ENCODE assay signal across 10 cellular contexts in genomic region chr1:150152182-150152536, GRCh38. TPM values are rescaled to one million over a fixed set of nuclear protein-coding genes. Genes with fewer than 3 reads are reported as not detected.
DNase-seq lines count a peak whose midpoint lies in the region; ATAC-seq and TF ChIP-seq lines count a peak whose summit lies in the region.
"Had no signal": no experiment of that assay in that cellular context is flagged by ENCODE, and none has a peak within 500 bp of the region (broad histone marks: within the 10 kb centered on the region; RNA-seq: fewer than 3 reads in every experiment).

No MANE protein-coding gene starts in this region.

- ATAC-seq in left cardiac atrium, result no peak
- ATAC-seq in upper lobe of right lung, result peak; percentile 44
- ATAC-seq in HG03196 (IDR thresholded peaks at IDR 0.05; ENCODE audit: unreplicated experiment), result no peak

- H3K9me3 ChIP-seq in muscle layer of colon (ENCODE audit: low read length) (no peaks in the 10 kb centered on the region), upper lobe of right lung (no peaks in the 10 kb centered on the region)

- DNase-seq in cardiac septum (ENCODE audit: low spot score) (peak; percentile 15), left cardiac atrium (no peak), brain microvascular endothelial cell (no peak), upper lobe of right lung (no peak), nucleus accumbens (lab: John Stamatoyannopoulos, UW) (no peak), NCI-H82 (lab: John Stamatoyannopoulos, UW) (no peak)
- DNase-seq: activated effector memory CD4-positive, alpha-beta T cell treated with Interleukin-2 at 50 U/mL for 16 hours; NCI-H510A had no signal

- H3K27me3 ChIP-seq in brain microvascular endothelial cell (replicated peaks) (no peaks in the 10 kb centered on the region), muscle layer of colon (ENCODE audit: control insufficient read depth in 1 of 2, insufficient read depth in 2 of 2, low read length in 2 of 2) (no peaks in the 10 kb centered on the region), upper lobe of right lung (no peaks in the 10 kb centered on the region)

- H3K36me3 ChIP-seq in brain microvascular endothelial cell (replicated peaks), result peaks cover 37% of the 10 kb centered on the region
- peaks cover 47% of the 10 kb centered on the region for H3K36me3 ChIP-seq in muscle layer of colon (ENCODE audit: insufficient read depth, low read length)
- peaks cover 26% of the 10 kb centered on the region for H3K36me3 ChIP-seq in upper lobe of right lung

- peaks cover 57% of the 10 kb centered on the region for H3K4me1 ChIP-seq in muscle layer of colon (ENCODE audit: insufficient read depth, low read length)
- H3K4me1 ChIP-seq in upper lobe of right lung, result peaks cover 13% of the 10 kb centered on the region

- H3K27ac ChIP-seq in brain microvascular endothelial cell (peak overlapping the region; percentile 68), muscle layer of colon (ENCODE audit: low read depth, low read length) (peak overlapping the region; percentile 99), upper lobe of right lung (peak overlapping the region; percentile 82)

- in situ Hi-C loops in brain microvascular endothelial cell (cut with HindIII; ENCODE audit: low pct_ligation_motif_present, low sequenced_read_pairs), result no loop called here

- peak overlapping the region; percentile 85 for H3K9ac ChIP-seq in muscle layer of colon (ENCODE audit: low read length)

- H3K4me3 ChIP-seq in brain microvascular endothelial cell (ENCODE audit: low read depth, low read length) (peak overlapping the region; percentile 80), muscle layer of colon (ENCODE audit: low read depth in 1 of 2, low read length in 2 of 2) (peak overlapping the region in 1 of 2 donors; percentile 94), upper lobe of right lung (peak overlapping the region; percentile 70)

- intact Hi-C loops in cardiac septum (cut with DNase I), result loop anchor here (1.0 to 5.0 kb wide), 3 partner anchors 10 to 140 kb away; partner anchors contain the start of gene OTUD7B
- intact Hi-C loops in left cardiac atrium (cut with DNase I), result no loop called here
- intact Hi-C loops in upper lobe of right lung (cut with DNase I), result loop anchor here (10.0 kb wide), 1 partner anchor 77 kb away; no protein-coding TSS in a partner anchor

- no peak for TF ChIP-seq CTCF in brain microvascular endothelial cell (IDR thresholded peaks at IDR 0.05; ENCODE audit: low read depth, low read length, missing control alignments)
- TF ChIP-seq CTCF in upper lobe of right lung (IDR thresholded peaks at IDR 0.05), result no peak

RNA-seq across cellular contexts. Expression of gene PLEKHO1, which starts 2.4 kb away (rescaled TPM):
- total RNA-seq in cardiac septum (88.8 TPM), left cardiac atrium (10 to 100 TPM; 30.2 to 42.8 TPM), upper lobe of right lung (44.5 TPM)

Comparison
In these comparisons a context has a peak if more than half of its experiments do, and no peak if none do; other contexts are left out.
1. intact Hi-C loops: an anchor here in cardiac septum (1.0 to 5.0 kb wide) and upper lobe of right lung (10.0 kb wide); none called in left cardiac atrium.